Comparison of ENCODE assay signal across 8 cellular contexts in the genomic region with DNA sequence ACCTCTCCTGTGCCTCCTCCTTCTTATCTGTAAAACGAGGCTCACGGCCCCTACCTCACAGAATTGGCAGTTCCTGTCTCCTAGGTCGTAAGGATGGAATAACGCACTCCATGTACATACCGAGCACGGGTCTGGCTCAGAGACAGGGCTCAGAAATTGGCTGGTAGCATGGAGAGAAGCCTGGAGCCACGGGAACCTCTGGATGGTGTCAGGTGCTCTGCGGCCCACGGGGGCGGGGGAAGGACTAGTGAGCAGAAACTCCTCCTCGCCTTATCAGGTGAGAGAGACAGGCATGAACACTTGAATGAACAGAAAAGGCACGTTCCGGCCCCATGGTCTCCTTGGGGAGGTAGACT. TPM values are rescaled to one million over a fixed set of nuclear protein-coding genes. Genes with fewer than 3 reads are reported as not detected.
DNase-seq lines count a peak whose midpoint lies in the region; ATAC-seq and TF ChIP-seq lines count a peak whose summit lies in the region.

No MANE protein-coding gene starts in this region.

- H3K27me3 Mint-ChIP-seq in H9 (ENCODE audit: low read depth) = peaks cover 3% of the 10 kb centered on the region
- H3K27me3 Mint-ChIP-seq in neural progenitor cell (ENCODE audit: insufficient read depth, low read depth) = peaks cover 2% of the 10 kb centered on the region

- no peak overlapping the region for H3K23ac ChIP-seq in H9 (ENCODE audit: insufficient read length, low read depth, low read length)

- H3K9me3 Mint-ChIP-seq in H9 (peaks cover 8 to 16% of the 10 kb centered on the region in 2 experiments; a peak in 4 of 5 replicates), neural progenitor cell (peaks cover 5% of the 10 kb centered on the region)

- peaks cover 47 to 51% of the 10 kb centered on the region in 2 experiments for H3K4me1 Mint-ChIP-seq in H9
- H3K4me1 Mint-ChIP-seq in neural progenitor cell = peaks cover 42% of the 10 kb centered on the region

- no peak overlapping the region for H3K27ac ChIP-seq in H9 (ENCODE audit: insufficient read length, low read depth, low read length)
- no peak overlapping the region for H3K27ac ChIP-seq in RWPE2 (ENCODE audit: poor library complexity, severe bottlenecking)
- no peak overlapping the region for H3K27ac ChIP-seq in neural progenitor cell

- H3K27ac Mint-ChIP-seq in H9 (peak overlapping the region in 1 of 3 experiments; percentile 98; a peak in 1 of 7 replicates), neural progenitor cell (peak overlapping the region; percentile 76)

- H3K79me1 ChIP-seq in H9 (ENCODE audit: insufficient read depth, low read depth, low read length, poor library complexity, severe bottlenecking) = no peaks in the 10 kb centered on the region

- TF ChIP-seq CTCF in H9 (conservative IDR thresholded peaks at IDR 0.05) (no peak), RWPE2 (IDR thresholded peaks at IDR 0.05; ENCODE audit: poor library complexity, severe bottlenecking) (no peak), neural progenitor cell (IDR thresholded peaks at IDR 0.05) (no peak)

- no peak overlapping the region for H3K56ac ChIP-seq in H9 (ENCODE audit: insufficient read length, low read depth, low read length)

- no peak overlapping the region for H3K4ac ChIP-seq in H9 (ENCODE audit: low read depth, low read length)

- H4K91ac ChIP-seq in H9 (ENCODE audit: insufficient read length, low read depth, low read length) = no peak overlapping the region

- H3K9ac ChIP-seq in H9 (ENCODE audit: extremely low read depth, insufficient read length, low read length) (peak overlapping the region; percentile 9), neural progenitor cell (no peak overlapping the region)

- H3K79me2 ChIP-seq in H9 (ENCODE audit: insufficient read depth, low read length) = no peaks in the 10 kb centered on the region
- no peaks in the 10 kb centered on the region for H3K79me2 ChIP-seq in neural progenitor cell (ENCODE audit: low read depth)

- H2BK120ac ChIP-seq in H9 (ENCODE audit: low read depth, low read length, poor library complexity, severe bottlenecking) = no peak overlapping the region

- peak overlapping the region; percentile 9 for H2AFZ ChIP-seq in H9 (ENCODE audit: low read length)
- H2AFZ ChIP-seq in neural progenitor cell (replicated peaks) = peak overlapping the region; percentile 99

- peaks cover 0 to 11% (median 4%) of the 10 kb centered on the region in 3 experiments; a peak in 3 of 7 replicates for H3K36me3 Mint-ChIP-seq in H9 (ENCODE audit: insufficient read depth in 1 of 3, low read depth in 3 of 3)
- H3K36me3 Mint-ChIP-seq in neural progenitor cell = no peaks in the 10 kb centered on the region

- DNase-seq in DMS53 treated with DMSO at 0.1 percent for 48 hours (lab: John Stamatoyannopoulos, UW; ENCODE audit: unreplicated experiment) (peak; percentile 70), H9 (peak; percentile 62), RWPE2 (ENCODE audit: low spot score) (no peak), neural progenitor cell (ENCODE audit: low spot score) (peak; percentile 34), NCI-H1694 (lab: John Stamatoyannopoulos, UW) (no peak), NCI-H524 treated with DMSO at 0.1 percent for 48 hours (lab: John Stamatoyannopoulos, UW) (no peak)

- H2AK5ac ChIP-seq in H9 (ENCODE audit: insufficient read length, low read length) = no peak overlapping the region

- no peak overlapping the region for H3K18ac ChIP-seq in H9 (ENCODE audit: insufficient read length, low read depth, low read length)

- H4K8ac ChIP-seq in H9 (replicated peaks; ENCODE audit: insufficient read length, low read depth, low read length) = no peak overlapping the region

- no peak overlapping the region for H2BK5ac ChIP-seq in H9 (ENCODE audit: insufficient read length, low read length)

- H3K27me3 ChIP-seq in H9 (ENCODE audit: insufficient read depth, low read length) = no peaks in the 10 kb centered on the region
- H3K27me3 ChIP-seq in RWPE2 (ENCODE audit: insufficient read depth, poor library complexity, severe bottlenecking) = peaks cover 6% of the 10 kb centered on the region
- no peaks in the 10 kb centered on the region for H3K27me3 ChIP-seq in neural progenitor cell

- H3K23me2 ChIP-seq in H9 (ENCODE audit: insufficient read length, low read depth, low read length, poor library complexity, severe bottlenecking) = no peaks in the 10 kb centered on the region

- H3K4me2 ChIP-seq in H9 (ENCODE audit: insufficient read depth, insufficient read length, low read length) (peak overlapping the region; percentile 59), neural progenitor cell (peak overlapping the region; percentile 76)

- H3K36me3 ChIP-seq in RWPE2 (ENCODE audit: low read depth) (no peaks in the 10 kb centered on the region), neural progenitor cell (no peaks in the 10 kb centered on the region)

- H3T11ph ChIP-seq in H9 (ENCODE audit: low read length) = no peak overlapping the region

- no peak overlapping the region for H2BK15ac ChIP-seq in H9 (ENCODE audit: low read depth, low read length)

- H4K20me1 ChIP-seq in H9 (ENCODE audit: control insufficient read depth, insufficient read depth, insufficient read length) (no peaks in the 10 kb centered on the region), neural progenitor cell (ENCODE audit: low read depth) (no peaks in the 10 kb centered on the region)

- peak overlapping the region; percentile 19 for H3K4me3 ChIP-seq in RWPE2 (ENCODE audit: severe bottlenecking)
- peak overlapping the region; percentile 38 for H3K4me3 ChIP-seq in neural progenitor cell

- H3F3A ChIP-seq in neural progenitor cell (ENCODE audit: low read depth) = peaks cover 7% of the 10 kb centered on the region

- H2BK12ac ChIP-seq in H9 (ENCODE audit: insufficient read length, low read depth, low read length) = no peak overlapping the region

- H3K9me3 ChIP-seq in H9 (ENCODE audit: control insufficient read depth, low read depth, low read length) = no peaks in the 10 kb centered on the region
- H3K9me3 ChIP-seq in RWPE2 (ENCODE audit: severe bottlenecking) = no peaks in the 10 kb centered on the region
- H3K9me3 ChIP-seq in neural progenitor cell (ENCODE audit: low read depth) = no peaks in the 10 kb centered on the region

- no peak overlapping the region for H2BK20ac ChIP-seq in H9 (ENCODE audit: low read depth, low read length, poor library complexity, severe bottlenecking)

- ATAC-seq in RWPE2 (ENCODE audit: low read depth) = peak; percentile 46
- peak; percentile 53 for ATAC-seq in esophagus mucosa
- no peak for ATAC-seq in HG02763 (IDR thresholded peaks at IDR 0.05; ENCODE audit: unreplicated experiment)

- no CpG with 5 or more reads among the region's 13 CpGs for WGBS in H9 (ENCODE audit: extremely low coverage, insufficient read length, low lambda C conversion rate)

- no peak overlapping the region for H4K5ac ChIP-seq in H9 (ENCODE audit: insufficient read length, low read depth, low read length)

- H3K4me1 ChIP-seq in H9 (ENCODE audit: insufficient read depth, low read length) = peaks cover 5% of the 10 kb centered on the region; the same call in 1 of the 2 replicates
- no peaks in the 10 kb centered on the region for H3K4me1 ChIP-seq in RWPE2 (ENCODE audit: insufficient read depth, poor library complexity, severe bottlenecking)
- peaks cover 26% of the 10 kb centered on the region for H3K4me1 ChIP-seq in neural progenitor cell

- no peak overlapping the region for H3K14ac ChIP-seq in H9 (ENCODE audit: insufficient read depth, low read length)

- H3K4me3 Mint-ChIP-seq in H9 (peak overlapping the region; percentile 69 to 75), neural progenitor cell (peak overlapping the region; percentile 64)

RNA-seq across cellular contexts. Expression of a gene that starts 15.4 kb away (rescaled TPM):
- total RNA-seq in H9 (2021) (0.09 and 0.11 TPM in 2 replicates), esophagus mucosa (not detected), neural progenitor cell (ENCODE audit: low replicate concordance) (0.69 and 0.90 TPM in 2 replicates)

Comparison
In these comparisons a context has a peak if more than half of its experiments do, and no peak if none do; other contexts are left out.
1. DNase-seq: peak in DMS53 treated with DMSO at 0.1 percent for 48 hours (single experiment), H9 (single experiment) and neural progenitor cell (single experiment); none in RWPE2 (single experiment), NCI-H1694 (single experiment) and NCI-H524 treated with DMSO at 0.1 percent for 48 hours (single experiment).